Comparison of ENCODE assay signal across 24 cellular contexts in genomic region chr1:7481194-7481593, GRCh38.
"Had no signal": no experiment of that assay in that cellular context is flagged by ENCODE, and none has a peak within 500 bp of the region (broad histone marks: within the 10 kb centered on the region; RNA-seq: fewer than 3 reads in every experiment).

No MANE protein-coding gene starts in this region.

- H3K27ac ChIP-seq: coronary artery, dorsolateral prefrontal cortex, epithelial cell of prostate, esophagus squamous epithelium, gastrocnemius medialis, heart right ventricle, left lung, lower lobe of right lung had no signal

- H3K9me3 ChIP-seq: esophagus squamous epithelium, gastrocnemius medialis, heart right ventricle, left lung, lower lobe of right lung, mucosa of descending colon had no signal

- H3K27me3 ChIP-seq: dorsolateral prefrontal cortex, heart right ventricle, left lung had no signal

- H3K36me3 ChIP-seq: esophagus squamous epithelium, gastrocnemius medialis, heart right ventricle, left lung, lower lobe of right lung had no signal

- ATAC-seq: effector memory CD8-positive, alpha-beta T cell; esophagus mucosa; gastrocnemius medialis; heart right ventricle; left cardiac atrium; left lung; left ventricle myocardium superior; lower lobe of right lung; mucosa of descending colon had no signal

- H3K27ac Mint-ChIP-seq: effector memory CD8-positive, alpha-beta T cell; endodermal cell; mesothelial cell of epicardium had no signal

- H3K36me3 Mint-ChIP-seq: mesothelial cell of epicardium had no signal

- H3K4me3 ChIP-seq: coronary artery, dorsolateral prefrontal cortex, esophagus squamous epithelium, gastrocnemius medialis, heart right ventricle, left lung, lower lobe of right lung, mucosa of descending colon had no signal

- DNase-seq: dermis blood vessel endothelial cell; dorsolateral prefrontal cortex; effector CD8-positive, alpha-beta T cell; effector memory CD8-positive, alpha-beta T cell; endodermal cell; erythroblast; esophagus squamous epithelium; foreskin fibroblast; foreskin melanocyte; gastrocnemius medialis; glutamatergic neuron; head of caudate nucleus; heart right ventricle; hippocampal formation; left cardiac atrium; left ventricle myocardium superior; lower lobe of right lung; mesenchymal stem cell; mucosa of descending colon had no signal

- H3K4me1 ChIP-seq: gastrocnemius medialis had no signal

- H3K4me1 Mint-ChIP-seq: endodermal cell had no signal

- H3K4me3 Mint-ChIP-seq: effector memory CD8-positive, alpha-beta T cell; endodermal cell; mesothelial cell of epicardium had no signal
